In genomic region chr1:116503535-116504307, GRCh38 we compare ENCODE assay signal across 9 cellular contexts.
DNase-seq lines count a peak whose midpoint lies in the region; ATAC-seq and TF ChIP-seq lines count a peak whose summit lies in the region.
"Had no signal": no experiment of that assay in that cellular context is flagged by ENCODE, and none has a peak within 500 bp of the region (broad histone marks: within the 10 kb centered on the region; RNA-seq: fewer than 3 reads in every experiment).

No MANE protein-coding gene starts in this region.

- no peak overlapping the region for H3K4me3 ChIP-seq in RWPE2 (ENCODE audit: severe bottlenecking)
- H3K4me3 ChIP-seq: thoracic aorta had no signal

- H3K9me3 ChIP-seq in RWPE2 (ENCODE audit: severe bottlenecking): no peaks in the 10 kb centered on the region
- H3K9me3 ChIP-seq: thoracic aorta had no signal

- H3K4me1 ChIP-seq in RWPE2 (ENCODE audit: insufficient read depth, poor library complexity, severe bottlenecking): peaks cover 32% of the 10 kb centered on the region

- no peaks in the 10 kb centered on the region for H3K36me3 ChIP-seq in RWPE2 (ENCODE audit: low read depth)
- H3K36me3 ChIP-seq: thoracic aorta had no signal

- H3K27ac Mint-ChIP-seq in effector memory CD8-positive, alpha-beta T cell: peak overlapping the region; percentile 97 to 98
- peak overlapping the region; percentile 92 for H3K27ac Mint-ChIP-seq in stimulated activated naive CD8-positive, alpha-beta T cell treated with anti-CD3 and anti-CD28 coated beads, Interleukin-15, Interleukin-2, amounts not matched to agents 100 ng/mL and 50 ng/mL, for 24 hours

- no peaks in the 10 kb centered on the region for H3K9me3 Mint-ChIP-seq in effector memory CD8-positive, alpha-beta T cell
- no peaks in the 10 kb centered on the region for H3K9me3 Mint-ChIP-seq in stimulated activated naive CD8-positive, alpha-beta T cell treated with anti-CD3 and anti-CD28 coated beads, Interleukin-15, Interleukin-2, amounts not matched to agents 100 ng/mL and 50 ng/mL, for 24 hours

- H3K27me3 ChIP-seq in RWPE2 (ENCODE audit: insufficient read depth, poor library complexity, severe bottlenecking): no peaks in the 10 kb centered on the region

- ATAC-seq in RWPE2 (ENCODE audit: low read depth) (no peak), HG03439 (IDR thresholded peaks at IDR 0.05; ENCODE audit: unreplicated experiment) (no peak)
- peak; percentile 11 for ATAC-seq in effector memory CD8-positive, alpha-beta T cell (replicated peaks)

- H3K36me3 Mint-ChIP-seq in effector memory CD8-positive, alpha-beta T cell (ENCODE audit: insufficient read depth): peaks cover 14% of the 10 kb centered on the region
- H3K36me3 Mint-ChIP-seq in stimulated activated naive CD8-positive, alpha-beta T cell treated with anti-CD3 and anti-CD28 coated beads, Interleukin-15, Interleukin-2, amounts not matched to agents 100 ng/mL and 50 ng/mL, for 24 hours (ENCODE audit: low read depth): no peaks in the 10 kb centered on the region

- H3K27me3 Mint-ChIP-seq in effector memory CD8-positive, alpha-beta T cell: no peaks in the 10 kb centered on the region
- H3K27me3 Mint-ChIP-seq in stimulated activated naive CD8-positive, alpha-beta T cell treated with anti-CD3 and anti-CD28 coated beads, Interleukin-15, Interleukin-2, amounts not matched to agents 100 ng/mL and 50 ng/mL, for 24 hours: no peaks in the 10 kb centered on the region

- no peak for TF ChIP-seq CTCF in RWPE2 (IDR thresholded peaks at IDR 0.05; ENCODE audit: poor library complexity, severe bottlenecking)
- TF ChIP-seq CTCF in GM10266 (IDR thresholded peaks at IDR 0.05; ENCODE audit: control insufficient read depth, insufficient read depth, low read depth, missing control alignments): no peak

- peaks cover 46 to 49% of the 10 kb centered on the region in 2 donors for H3K4me1 Mint-ChIP-seq in effector memory CD8-positive, alpha-beta T cell (ENCODE audit: low read depth in 2 of 2)
- H3K4me1 Mint-ChIP-seq in stimulated activated naive CD8-positive, alpha-beta T cell treated with anti-CD3 and anti-CD28 coated beads, Interleukin-15, Interleukin-2, amounts not matched to agents 100 ng/mL and 50 ng/mL, for 24 hours (ENCODE audit: low read depth): peaks cover 67% of the 10 kb centered on the region

- H3K27ac ChIP-seq in RWPE2 (ENCODE audit: poor library complexity, severe bottlenecking): peak overlapping the region; percentile 50

- peak overlapping the region; percentile 68 to 71 for H3K4me3 Mint-ChIP-seq in effector memory CD8-positive, alpha-beta T cell
- peak overlapping the region; percentile 43 for H3K4me3 Mint-ChIP-seq in stimulated activated naive CD8-positive, alpha-beta T cell treated with anti-CD3 and anti-CD28 coated beads, Interleukin-15, Interleukin-2, amounts not matched to agents 100 ng/mL and 50 ng/mL, for 24 hours

- DNase-seq in SIG-M5 treated with dmso at 0.1 percent for 504 hours (lab: John Stamatoyannopoulos, UW; ENCODE audit: unreplicated experiment) (peak; percentile 35), SIG-M5 (lab: John Stamatoyannopoulos, UW) (no peak), RWPE2 (ENCODE audit: low spot score) (no peak), OCI-M2 (lab: John Stamatoyannopoulos, UW; ENCODE audit: unreplicated experiment) (no peak), GM10266 (ENCODE audit: extremely low spot score) (no peak)
- DNase-seq in effector memory CD8-positive, alpha-beta T cell: peak; percentile 14 to 20 (median 17)

Comparison
In these comparisons a context has a peak if more than half of its experiments do, and no peak if none do; other contexts are left out.
1. DNase-seq: peak in SIG-M5 treated with dmso at 0.1 percent for 504 hours (single experiment) and effector memory CD8-positive, alpha-beta T cell (3 of 3); none in SIG-M5 (single experiment), RWPE2 (single experiment), OCI-M2 (single experiment) and GM10266 (single experiment).